Comparison of ENCODE assay signal across 8 cellular contexts in genomic region chr19:30719189-30719990, GRCh38.
DNase-seq lines count a peak whose midpoint lies in the region; ATAC-seq and TF ChIP-seq lines count a peak whose summit lies in the region.

No MANE protein-coding gene starts in this region.

- H3K27ac ChIP-seq in SJCRH30 = peak overlapping the region; percentile 90
- no peak overlapping the region for H3K27ac ChIP-seq in endodermal cell (ENCODE audit: low read depth, low read length)
- H3K27ac ChIP-seq in mesendoderm (ENCODE audit: low read depth, low read length) = no peak overlapping the region
- H3K27ac ChIP-seq in thyroid gland = peak overlapping the region; percentile 87 to 93 (median 90)

- H3K56ac ChIP-seq in mesendoderm (ENCODE audit: low read length) = peak overlapping the region; percentile 93

- TF ChIP-seq POLR2A in thyroid gland (IDR thresholded peaks at IDR 0.05) = peak in 1 of 2 donors; percentile 51

- H4K5ac ChIP-seq in mesendoderm (ENCODE audit: low read length) = no peak overlapping the region

- H3K9me3 ChIP-seq in SJCRH30 (replicated peaks) (no peaks in the 10 kb centered on the region), endodermal cell (ENCODE audit: control insufficient read depth, low read length) (no peaks in the 10 kb centered on the region), thyroid gland (no peaks in the 10 kb centered on the region)

- H2BK15ac ChIP-seq in mesendoderm (replicated peaks; ENCODE audit: low read depth) = no peak overlapping the region

- no peaks in the 10 kb centered on the region for H3K36me3 Mint-ChIP-seq in activated CD4-positive, alpha-beta T cell treated with anti-CD3 and anti-CD28 coated beads, Interleukin-2, amount 10 ng/mL, durations not matched to agents 7 days and 5 days (ENCODE audit: low read depth)
- H3K36me3 Mint-ChIP-seq in endodermal cell (ENCODE audit: low read depth) = no peaks in the 10 kb centered on the region

- H3K18ac ChIP-seq in mesendoderm (ENCODE audit: low read length) = peak overlapping the region; percentile 2

- peaks cover 4% of the 10 kb centered on the region for H3K4me1 Mint-ChIP-seq in activated CD4-positive, alpha-beta T cell treated with anti-CD3 and anti-CD28 coated beads, Interleukin-2, amount 10 ng/mL, durations not matched to agents 7 days and 5 days
- peaks cover 13% of the 10 kb centered on the region for H3K4me1 Mint-ChIP-seq in endodermal cell

- H3K4me3 Mint-ChIP-seq in activated CD4-positive, alpha-beta T cell treated with anti-CD3 and anti-CD28 coated beads, Interleukin-2, amount 10 ng/mL, durations not matched to agents 7 days and 5 days = peak overlapping the region; percentile 68
- H3K4me3 Mint-ChIP-seq in endodermal cell = peak overlapping the region; percentile 57

- H3K27me3 ChIP-seq in SJCRH30 = no peaks in the 10 kb centered on the region
- H3K27me3 ChIP-seq in endodermal cell (ENCODE audit: control insufficient read depth, insufficient read depth, low read length, poor library complexity, severe bottlenecking) = no peaks in the 10 kb centered on the region
- no peaks in the 10 kb centered on the region for H3K27me3 ChIP-seq in mesendoderm (ENCODE audit: insufficient read depth, low read length, poor library complexity)
- no peaks in the 10 kb centered on the region for H3K27me3 ChIP-seq in thyroid gland

- 20 to 31% methylated on average over 16 to 54 of the region's 54 CpGs for WGBS in endodermal cell (ENCODE audit: insufficient coverage in 1 of 2, insufficient read length in 1 of 2), 2 experiments
- no CpG with 5 or more reads among the region's 54 CpGs for WGBS in mesendoderm (ENCODE audit: extremely low coverage, insufficient coverage, low lambda C conversion rate)
- 3 to 4% methylated on average over 20 to 36 of the region's 54 CpGs for WGBS in thyroid gland, 2 donors

- DNase-seq in activated CD4-positive, alpha-beta T cell treated with anti-CD3 and anti-CD28 coated beads, Interleukin-2, amount 10 ng/mL, durations not matched to agents 7 days and 5 days = peak; percentile 17
- no peak for DNase-seq in activated CD4-positive, alpha-beta T cell treated with anti-CD3 and anti-CD28 coated beads, Interleukin-2, amount 50 U/mL, for 4 hours
- DNase-seq in SJCRH30 = peak; percentile 85 to 87
- peak; percentile 73 for DNase-seq in endodermal cell
- peak; percentile 53 for DNase-seq in mesendoderm
- DNase-seq in thyroid gland = peak; percentile 83 to 85
- no peak for DNase-seq in COLO829 (ENCODE audit: low spot score)

- H3K4me3 ChIP-seq in SJCRH30 = peak overlapping the region; percentile 60
- peak overlapping the region; percentile 38 for H3K4me3 ChIP-seq in endodermal cell (ENCODE audit: low read length)
- H3K4me3 ChIP-seq in mesendoderm (ENCODE audit: low read length) = no peak overlapping the region
- peak overlapping the region; percentile 48 to 70 (median 50) for H3K4me3 ChIP-seq in thyroid gland (replicated peaks in 1 of 3)

- peak; percentile 45 for TF ChIP-seq CTCF in endodermal cell (conservative IDR thresholded peaks at IDR 0.05)
- TF ChIP-seq CTCF in thyroid gland (IDR thresholded peaks at IDR 0.05) = peak in 2 of 6 experiments; percentile 2 to 15

- H3K4me2 ChIP-seq in mesendoderm (ENCODE audit: low read length) = peak overlapping the region; percentile 67

- no peaks in the 10 kb centered on the region for H3K9me3 Mint-ChIP-seq in activated CD4-positive, alpha-beta T cell treated with anti-CD3 and anti-CD28 coated beads, Interleukin-2, amount 10 ng/mL, durations not matched to agents 7 days and 5 days
- no peaks in the 10 kb centered on the region for H3K9me3 Mint-ChIP-seq in endodermal cell

- H2BK5ac ChIP-seq in mesendoderm (ENCODE audit: low read length) = peak overlapping the region; percentile 17

- CTCF ChIA-PET in activated CD4-positive, alpha-beta T cell treated with anti-CD3 and anti-CD28 coated beads, Interleukin-2, amount 10 ng/mL, durations not matched to agents 7 days and 5 days (lab: Charles Lee) = no interaction called here

- POLR2A ChIA-PET in activated CD4-positive, alpha-beta T cell treated with anti-CD3 and anti-CD28 coated beads, Interleukin-2, amount 10 ng/mL, durations not matched to agents 7 days and 5 days (lab: Charles Lee) = no interaction called here

- H3K9ac ChIP-seq in endodermal cell (ENCODE audit: extremely low read depth, low read length, poor library complexity, severe bottlenecking) (no peak overlapping the region), mesendoderm (ENCODE audit: low read length) (peak overlapping the region; percentile 69)

- H3K79me2 ChIP-seq in mesendoderm (ENCODE audit: control insufficient read depth, insufficient read depth, low read length) = no peaks in the 10 kb centered on the region

- H3K27ac Mint-ChIP-seq in activated CD4-positive, alpha-beta T cell treated with anti-CD3 and anti-CD28 coated beads, Interleukin-2, amount 10 ng/mL, durations not matched to agents 7 days and 5 days = peak overlapping the region; percentile 14
- peak overlapping the region; percentile 64 for H3K27ac Mint-ChIP-seq in endodermal cell

- H3K23ac ChIP-seq in mesendoderm (ENCODE audit: low read length) = no peak overlapping the region

- no peaks in the 10 kb centered on the region for H3K79me1 ChIP-seq in mesendoderm (ENCODE audit: low read length)

- peak overlapping the region; percentile 75 for H3K4ac ChIP-seq in mesendoderm (ENCODE audit: low read depth, low read length)

- H3K27me3 Mint-ChIP-seq in activated CD4-positive, alpha-beta T cell treated with anti-CD3 and anti-CD28 coated beads, Interleukin-2, amount 10 ng/mL, durations not matched to agents 7 days and 5 days = peaks cover 9% of the 10 kb centered on the region
- H3K27me3 Mint-ChIP-seq in endodermal cell (ENCODE audit: insufficient read depth) = no peaks in the 10 kb centered on the region

- H2BK120ac ChIP-seq in mesendoderm (ENCODE audit: low read depth, low read length) = no peak overlapping the region

- H3K36me3 ChIP-seq in SJCRH30 (no peaks in the 10 kb centered on the region), endodermal cell (ENCODE audit: control insufficient read depth, insufficient read depth, low read length) (no peaks in the 10 kb centered on the region), mesendoderm (ENCODE audit: control insufficient read depth, insufficient read depth, low read length) (no peaks in the 10 kb centered on the region), thyroid gland (no peaks in the 10 kb centered on the region)

- intact Hi-C loops in thyroid gland (cut with DNase I) = no loop called here

- H4K8ac ChIP-seq in mesendoderm (ENCODE audit: low read depth, low read length) = no peak overlapping the region

- no peak overlapping the region for H2AK5ac ChIP-seq in mesendoderm (ENCODE audit: low read length)

- H3K4me1 ChIP-seq in SJCRH30 (peaks cover 30% of the 10 kb centered on the region), endodermal cell (ENCODE audit: control insufficient read depth, insufficient read depth, low read length) (no peaks in the 10 kb centered on the region), mesendoderm (ENCODE audit: control insufficient read depth, low read depth, low read length) (peaks cover 7% of the 10 kb centered on the region), thyroid gland (peaks cover 6 to 8% of the 10 kb centered on the region in 2 donors)

- no peak for ATAC-seq in GM18858 (IDR thresholded peaks at IDR 0.05; ENCODE audit: unreplicated experiment)

Comparison
In these comparisons a context has a peak if more than half of its experiments do, and no peak if none do; other contexts are left out.
1. DNase-seq: peak in activated CD4-positive, alpha-beta T cell treated with anti-CD3 and anti-CD28 coated beads, Interleukin-2, amount 10 ng/mL, durations not matched to agents 7 days and 5 days (single experiment), SJCRH30 (2 of 2), endodermal cell (single experiment), mesendoderm (single experiment) and thyroid gland (2 of 2); none in activated CD4-positive, alpha-beta T cell treated with anti-CD3 and anti-CD28 coated beads, Interleukin-2, amount 50 U/mL, for 4 hours (0 of 2) and COLO829 (single experiment).
2. H3K27ac ChIP-seq: peak in SJCRH30 (single experiment) and thyroid gland (3 of 3); none in endodermal cell (single experiment) and mesendoderm (single experiment).